19 cellular contexts compared by ENCODE assay signal in the genomic region with DNA sequence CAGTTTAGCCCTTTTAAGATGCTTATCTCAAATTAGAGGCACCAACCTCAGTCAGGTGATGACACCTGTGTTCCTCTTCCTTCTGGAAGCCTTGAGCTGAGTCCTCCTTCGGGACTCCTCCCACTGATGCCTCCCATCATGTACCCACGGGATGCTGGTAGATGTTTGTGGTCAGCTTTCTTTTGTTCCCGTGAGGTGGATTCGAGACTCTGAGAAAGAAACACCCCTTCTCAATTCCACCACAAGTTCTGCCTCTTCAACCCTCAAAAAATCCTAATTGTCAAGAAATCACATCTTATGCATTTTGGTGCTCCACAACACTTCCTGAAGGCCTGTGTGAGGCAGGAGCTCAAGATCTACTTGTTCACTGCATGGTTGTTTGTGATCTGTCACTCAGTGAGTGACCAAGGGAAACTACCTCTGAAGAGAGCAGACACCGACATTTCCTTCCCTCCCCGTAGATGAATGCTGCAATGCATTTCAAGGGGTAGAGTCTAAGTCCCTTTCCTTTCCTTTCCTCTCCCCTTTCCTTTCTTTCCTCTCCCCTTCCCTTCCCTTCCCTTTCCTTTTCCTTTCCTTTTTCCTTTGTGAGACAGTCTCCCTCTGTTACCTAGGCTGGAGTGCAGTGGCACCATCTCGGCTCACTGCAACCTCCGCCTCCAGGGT.
"Had no signal": no experiment of that assay in that cellular context is flagged by ENCODE, and none has a peak within 500 bp of the region (broad histone marks: within the 10 kb centered on the region; RNA-seq: fewer than 3 reads in every experiment).

No MANE protein-coding gene starts in this region.

- H3K79me2 ChIP-seq: hepatocyte had no signal

- ATAC-seq: activated naive CD4-positive, alpha-beta T cell treated with anti-CD3 and anti-CD28 coated beads, Interleukin-2, amount 50 U/mL, for 72 hours; pancreas had no signal

- H3K4me3 ChIP-seq: coronary artery, esophagus squamous epithelium, hepatocyte, neural progenitor cell, pancreas had no signal

- H3K36me3 ChIP-seq: esophagus squamous epithelium, neural progenitor cell, pancreas, WERI-Rb-1 had no signal

- H3K4me3 Mint-ChIP-seq: brain, neural progenitor cell had no signal

- H3K27me3 Mint-ChIP-seq: brain had no signal

- H3K27ac Mint-ChIP-seq: neural progenitor cell had no signal

- H3K4me1 Mint-ChIP-seq: neural progenitor cell had no signal

- H3K9ac ChIP-seq: neural progenitor cell had no signal

- H3K27me3 ChIP-seq: hepatocyte, neural progenitor cell, pancreas had no signal

- DNase-seq: activated CD4-positive, alpha-beta T cell treated with anti-CD3 and anti-CD28 coated beads for 48 hours; activated gamma-delta T cell; activated T-cell treated with anti-CD3 and anti-CD28 coated beads, Interleukin-2, amount 50 U/mL, for 1 hour; amygdala; central memory CD4-positive, alpha-beta T cell; effector CD4-positive, alpha-beta T cell; esophagus squamous epithelium; islet precursor cell; pancreas; stimulated activated CD4-positive, alpha-beta T cell treated with anti-CD3 and anti-CD28 coated beads, Interleukin-12 subunit alpha, Interleukin-12 subunit beta, amount 100 ng/mL, for 4 hours; stimulated activated CD4-positive, alpha-beta T cell treated with anti-CD3 and anti-CD28 coated beads, Interleukin-2, amount 100 ng/mL, for 24 hours; SW 1271; T1000; WERI-Rb-1 had no signal

- H3K4me1 ChIP-seq: neural progenitor cell had no signal

- H3K27ac ChIP-seq: coronary artery, esophagus squamous epithelium, hepatocyte, neural progenitor cell, pancreas, WERI-Rb-1 had no signal

- H3K4me2 ChIP-seq: hepatocyte, neural progenitor cell had no signal

- H2AFZ ChIP-seq: hepatocyte, neural progenitor cell had no signal

- H3K36me3 Mint-ChIP-seq: activated naive CD4-positive, alpha-beta T cell treated with anti-CD3 and anti-CD28 coated beads, Interleukin-2, amount 50 U/mL, for 72 hours had no signal

- H3K9me3 Mint-ChIP-seq: activated naive CD4-positive, alpha-beta T cell treated with anti-CD3 and anti-CD28 coated beads, Interleukin-2, amount 50 U/mL, for 72 hours; brain; neural progenitor cell had no signal
